In genomic region chr17:40371261-40371929, GRCh38 we compare ENCODE assay signal across 13 cellular contexts. TPM values are rescaled to one million over a fixed set of nuclear protein-coding genes. Genes with fewer than 3 reads are reported as not detected.
DNase-seq lines count a peak whose midpoint lies in the region; ATAC-seq and TF ChIP-seq lines count a peak whose summit lies in the region.
"Had no signal": no experiment of that assay in that cellular context is flagged by ENCODE, and none has a peak within 500 bp of the region (broad histone marks: within the 10 kb centered on the region; RNA-seq: fewer than 3 reads in every experiment).

No MANE protein-coding gene starts in this region.

- H3K27me3 Mint-ChIP-seq in activated T-cell treated with anti-CD3 and anti-CD28 coated beads, Interleukin-2, amount 50 U/mL, for 72 hours (ENCODE audit: low read depth): peaks cover 1% of the 10 kb centered on the region

- peaks cover 5 to 7% of the 10 kb centered on the region in 2 donors for H3K9me3 Mint-ChIP-seq in activated T-cell treated with anti-CD3 and anti-CD28 coated beads, Interleukin-2, amount 50 U/mL, for 72 hours
- H3K9me3 Mint-ChIP-seq: nephron had no signal

- H3K36me3 ChIP-seq in osteoblast (ENCODE audit: insufficient read depth, low read length) (no peaks in the 10 kb centered on the region), testis (ENCODE audit: low read depth, missing control alignments) (no peaks in the 10 kb centered on the region)

- peak overlapping the region in 1 of 2 donors; percentile 4 for H3K4me3 Mint-ChIP-seq in activated T-cell treated with anti-CD3 and anti-CD28 coated beads, Interleukin-2, amount 50 U/mL, for 72 hours
- H3K4me3 Mint-ChIP-seq: nephron had no signal

- H3K4me2 ChIP-seq in osteoblast (ENCODE audit: insufficient read depth, low read length): no peak overlapping the region

- WGBS in testis, 2 donors: 81 to 86% methylated on average over 16 of the region's 16 CpGs

- peaks cover 39% of the 10 kb centered on the region for H3K4me1 Mint-ChIP-seq in activated T-cell treated with anti-CD3 and anti-CD28 coated beads, Interleukin-2, amount 50 U/mL, for 72 hours (ENCODE audit: low read depth)
- H3K4me1 Mint-ChIP-seq: nephron had no signal

- no peaks in the 10 kb centered on the region for H3K9me3 ChIP-seq in osteoblast (ENCODE audit: low read depth, low read length)
- no peaks in the 10 kb centered on the region for H3K9me3 ChIP-seq in testis

- intact Hi-C loops in testis (cut with DNase I; ENCODE audit: low total_unique reads): no loop called here

- peak; percentile 60 for DNase-seq in activated CD8-positive, alpha-beta memory T cell treated with anti-CD3 and anti-CD28 coated beads for 24 hours
- no peak for DNase-seq in activated CD8-positive, alpha-beta memory T cell treated with anti-CD3 and anti-CD28 coated beads, Interleukin-2, amount 50 U/mL, for 4 hours
- DNase-seq in Jurkat, Clone E6-1 (ENCODE audit: low read depth, low spot score): peak; percentile 91
- peak in 1 of 2 donors; percentile 45 for DNase-seq in activated T-cell treated with anti-CD3 and anti-CD28 coated beads, Interleukin-2, amount 50 U/mL, for 72 hours
- DNase-seq in osteoblast (ENCODE audit: insufficient read length, low spot score, missing footprints) (peak; percentile 76), testis (no peak), OCI-M1 (lab: John Stamatoyannopoulos, UW) (no peak), cerebellar cortex (ENCODE audit: low spot score) (no peak)
- DNase-seq: NCI-H1417 treated with DMSO at 0.1 percent for 48 hours; stimulated activated CD4-positive, alpha-beta T cell treated with anti-CD3 and anti-CD28 coated beads, Interleukin-2, amount 100 ng/mL, for 24 hours; SW 1271 had no signal

- TF ChIP-seq CTCF in osteoblast (IDR thresholded peaks at IDR 0.05; ENCODE audit: extremely low read depth, low read depth, low read length) (no peak), testis (IDR thresholded peaks at IDR 0.05) (no peak)

- no peaks in the 10 kb centered on the region for H3K4me1 ChIP-seq in osteoblast (ENCODE audit: insufficient read depth, low read length)
- H3K4me1 ChIP-seq in testis: no peaks in the 10 kb centered on the region

- no peak for TF ChIP-seq POLR2A in testis (IDR thresholded peaks at IDR 0.05)

- H3K4me3 ChIP-seq in Jurkat, Clone E6-1 (ENCODE audit: low read length): no peak overlapping the region
- H3K4me3 ChIP-seq in osteoblast (ENCODE audit: insufficient read depth, low read length): no peak overlapping the region
- H3K4me3 ChIP-seq in testis: no peak overlapping the region

- no peaks in the 10 kb centered on the region for H3K79me2 ChIP-seq in osteoblast (ENCODE audit: insufficient read depth, low read length)

- H3K36me3 Mint-ChIP-seq in activated T-cell treated with anti-CD3 and anti-CD28 coated beads, Interleukin-2, amount 50 U/mL, for 72 hours (ENCODE audit: insufficient read depth in 2 of 2): peaks cover 6% of the 10 kb centered on the region in 2 donors

- peak; percentile 54 to 61 for ATAC-seq in activated T-cell treated with anti-CD3 and anti-CD28 coated beads, Interleukin-2, amount 50 U/mL, for 72 hours (replicated peaks in 1 of 2)

- H4K20me1 ChIP-seq in osteoblast (ENCODE audit: insufficient read depth, low read length): peaks cover 2% of the 10 kb centered on the region

- H3K27me3 ChIP-seq in osteoblast (ENCODE audit: insufficient read depth, low read length): no peaks in the 10 kb centered on the region
- no peaks in the 10 kb centered on the region for H3K27me3 ChIP-seq in testis

- H3K27ac Mint-ChIP-seq in activated T-cell treated with anti-CD3 and anti-CD28 coated beads, Interleukin-2, amount 50 U/mL, for 72 hours: no peak overlapping the region
- H3K27ac Mint-ChIP-seq: nephron had no signal

- H3K27ac ChIP-seq in osteoblast (ENCODE audit: low read depth, low read length) (no peak overlapping the region), testis (no peak overlapping the region)

- no peak overlapping the region for H2AFZ ChIP-seq in osteoblast (ENCODE audit: low read length)

RNA-seq across cellular contexts. Expression of gene GJD3, which starts 6.9 kb away (rescaled TPM):
- polyA plus RNA-seq in Jurkat, Clone E6-1 (2012; ENCODE audit: insufficient read depth, insufficient read length): not detected
- total RNA-seq in activated T-cell treated with anti-CD3 and anti-CD28 coated beads, Interleukin-2, amount 50 U/mL, for 72 hours: not detected
- total RNA-seq in osteoblast (1.8 and 2.7 TPM in 2 replicates), testis (1 to 10 TPM; 2.1 to 2.6 TPM)
- polyA plus RNA-seq in testis (ENCODE audit: insufficient read depth, low read depth, low replicate concordance): not detected
- total RNA-seq: activated naive CD4-positive, alpha-beta T cell treated with anti-CD3 and anti-CD28 coated beads, Interleukin-2, amount 50 U/mL, for 72 hours had no signal

RNA-seq across cellular contexts. Expression of gene TOP2A, which starts 46.3 kb away (rescaled TPM):
- polyA plus RNA-seq in Jurkat, Clone E6-1 (2012; ENCODE audit: insufficient read depth, insufficient read length): 231 TPM
- 100 to 1,000 TPM; 324 to 425 TPM for total RNA-seq in activated T-cell treated with anti-CD3 and anti-CD28 coated beads, Interleukin-2, amount 50 U/mL, for 72 hours
- total RNA-seq in osteoblast: 14.5 and 15.9 TPM in 2 replicates
- 10 to 100 TPM; 65.0 to 94.9 TPM for total RNA-seq in testis
- 75.3 TPM for polyA plus RNA-seq in testis (ENCODE audit: insufficient read depth, low read depth, low replicate concordance)

Comparison
In these comparisons a context has a peak if more than half of its experiments do, and no peak if none do; other contexts are left out.
1. DNase-seq: peak in activated CD8-positive, alpha-beta memory T cell treated with anti-CD3 and anti-CD28 coated beads for 24 hours (single experiment), Jurkat, Clone E6-1 (single experiment) and osteoblast (single experiment); none in activated CD8-positive, alpha-beta memory T cell treated with anti-CD3 and anti-CD28 coated beads, Interleukin-2, amount 50 U/mL, for 4 hours (single experiment), testis (single experiment), OCI-M1 (single experiment) and cerebellar cortex (single experiment).